Comparison of ENCODE assay signal across 12 cellular contexts in the genomic region with DNA sequence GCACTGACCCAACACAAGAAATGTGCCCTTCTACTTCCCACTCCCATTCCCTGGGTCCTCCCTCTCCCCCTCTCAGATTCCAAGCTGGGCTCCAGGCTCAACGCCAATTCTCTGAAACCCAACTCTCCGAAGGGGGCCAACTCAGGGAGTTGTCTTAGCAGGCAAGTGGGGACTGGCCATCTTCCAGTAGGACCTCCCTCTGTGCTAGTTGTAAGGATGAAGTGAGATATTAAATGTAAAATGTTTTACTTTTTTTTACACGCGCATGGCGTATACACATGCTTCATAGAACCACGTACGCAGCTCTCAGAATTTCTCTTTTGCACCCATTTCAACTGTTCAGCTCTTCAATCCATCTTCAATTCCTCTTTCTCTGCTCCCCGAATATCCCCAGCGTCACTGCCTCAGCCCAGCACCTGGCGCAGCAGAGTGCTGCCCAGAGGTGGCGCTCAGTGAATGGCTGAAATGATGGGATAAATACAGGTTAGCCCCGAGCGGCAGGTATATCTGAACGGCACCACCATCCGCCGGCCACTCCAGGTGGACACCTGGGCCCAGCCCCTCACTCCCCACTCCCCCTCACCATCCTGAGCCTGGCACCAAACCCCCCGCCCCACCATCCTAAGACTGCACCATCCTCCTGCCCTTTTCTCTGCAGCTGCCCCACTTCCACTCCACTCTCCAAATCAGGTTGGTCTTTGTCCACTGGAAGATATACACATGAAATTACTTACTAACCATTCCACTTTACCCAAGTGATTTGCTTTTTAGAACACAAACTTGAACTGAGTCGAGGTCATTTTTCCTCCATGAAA. TPM values are rescaled to one million over a fixed set of nuclear protein-coding genes. Genes with fewer than 3 reads are reported as not detected.
DNase-seq lines count a peak whose midpoint lies in the region; ATAC-seq and TF ChIP-seq lines count a peak whose summit lies in the region.
"Had no signal": no experiment of that assay in that cellular context is flagged by ENCODE, and none has a peak within 500 bp of the region (broad histone marks: within the 10 kb centered on the region; RNA-seq: fewer than 3 reads in every experiment).

No MANE protein-coding gene starts in this region.

- H3K4me3 Mint-ChIP-seq in stimulated activated naive B cell treated with anti-CD40 and anti-IgM and Interleukin-4, amounts not matched to agents 10 μg/mL and 1 μg/mL and 100 μg/mL, for 72 hours = no peak overlapping the region

- H3K9me3 Mint-ChIP-seq in stimulated activated naive B cell treated with anti-CD40 and anti-IgM and Interleukin-4, amounts not matched to agents 10 μg/mL and 1 μg/mL and 100 μg/mL, for 72 hours = peaks cover 0 to 4% of the 10 kb centered on the region in 2 donors

- peaks cover 73 to 83% of the 10 kb centered on the region in 2 donors for H3K27me3 Mint-ChIP-seq in stimulated activated naive B cell treated with anti-CD40 and anti-IgM and Interleukin-4, amounts not matched to agents 10 μg/mL and 1 μg/mL and 100 μg/mL, for 72 hours

- no peak overlapping the region for H3K27ac Mint-ChIP-seq in stimulated activated naive B cell treated with anti-CD40 and anti-IgM and Interleukin-4, amounts not matched to agents 10 μg/mL and 1 μg/mL and 100 μg/mL, for 72 hours

- ATAC-seq in left ventricle myocardium superior = peak; percentile 57
- peak; percentile 18 to 35 for ATAC-seq in stimulated activated naive B cell treated with anti-CD40 and anti-IgM and Interleukin-4, amounts not matched to agents 10 μg/mL and 1 μg/mL and 100 μg/mL, for 72 hours (replicated peaks)
- no peak for ATAC-seq in HG02678 (IDR thresholded peaks at IDR 0.05; ENCODE audit: unreplicated experiment)
- ATAC-seq in HG02884 (IDR thresholded peaks at IDR 0.05; ENCODE audit: unreplicated experiment) = no peak
- ATAC-seq: naive thymus-derived CD4-positive, alpha-beta T cell had no signal

- POLR2A ChIA-PET in RWPE1 (lab: Yijun Ruan, JAX; ENCODE audit: low non-redundant PET) = no interaction called here

- intact Hi-C loops in left ventricle myocardium superior (cut with micrococcal nuclease) = no loop called here

- H3K36me3 Mint-ChIP-seq in stimulated activated naive B cell treated with anti-CD40 and anti-IgM and Interleukin-4, amounts not matched to agents 10 μg/mL and 1 μg/mL and 100 μg/mL, for 72 hours = no peaks in the 10 kb centered on the region
- H3K36me3 Mint-ChIP-seq: naive thymus-derived CD4-positive, alpha-beta T cell had no signal

- no peak overlapping the region for H3K27ac ChIP-seq in RWPE1
- H3K27ac ChIP-seq: cardiac muscle cell, tibial nerve had no signal

- peaks cover 31 to 32% of the 10 kb centered on the region in 2 donors for H3K4me1 Mint-ChIP-seq in stimulated activated naive B cell treated with anti-CD40 and anti-IgM and Interleukin-4, amounts not matched to agents 10 μg/mL and 1 μg/mL and 100 μg/mL, for 72 hours

- DNase-seq in NCI-H2107 treated with DMSO at 0.1 percent for 48 hours (lab: John Stamatoyannopoulos, UW; ENCODE audit: unreplicated experiment) = peak; percentile 77
- no peak for DNase-seq in NCI-H2107 (lab: John Stamatoyannopoulos, UW)
- peak; percentile 18 for DNase-seq in RWPE1 (ENCODE audit: low spot score)
- no peak for DNase-seq in left ventricle myocardium superior
- no peak for DNase-seq in stimulated activated naive B cell treated with anti-CD40 and anti-IgM and Interleukin-4, amounts not matched to agents 10 μg/mL and 1 μg/mL and 100 μg/mL, for 72 hours
- DNase-seq in GDM1 (lab: John Stamatoyannopoulos, UW) = no peak
- DNase-seq: ACHN; naive thymus-derived CD4-positive, alpha-beta T cell had no signal

- TF ChIP-seq CTCF in RWPE1 (conservative IDR thresholded peaks at IDR 0.05; ENCODE audit: low read depth) = no peak

- CTCF ChIA-PET in RWPE1 (lab: Yijun Ruan, JAX) = interaction anchor here (0.6 to 1.0 kb wide), 2 partner anchors 9 to 393 kb away, joined by 3 to 4 read pairs; no protein-coding TSS in a partner anchor

RNA-seq across cellular contexts. Expression of a gene that starts 43.9 kb away (rescaled TPM):
- total RNA-seq in left ventricle myocardium superior = 21.2 TPM

Comparison
In these comparisons a context has a peak if more than half of its experiments do, and no peak if none do; other contexts are left out.
1. DNase-seq: peak in NCI-H2107 treated with DMSO at 0.1 percent for 48 hours (single experiment) and RWPE1 (single experiment); none in NCI-H2107 (single experiment), left ventricle myocardium superior (single experiment), stimulated activated naive B cell treated with anti-CD40 and anti-IgM and Interleukin-4, amounts not matched to agents 10 μg/mL and 1 μg/mL and 100 μg/mL, for 72 hours (single experiment) and GDM1 (single experiment).
2. ATAC-seq: peak in left ventricle myocardium superior (single experiment) and stimulated activated naive B cell treated with anti-CD40 and anti-IgM and Interleukin-4, amounts not matched to agents 10 μg/mL and 1 μg/mL and 100 μg/mL, for 72 hours (2 of 2); none in HG02678 (single experiment) and HG02884 (single experiment).